21 cellular contexts compared by ENCODE assay signal in the genomic region with DNA sequence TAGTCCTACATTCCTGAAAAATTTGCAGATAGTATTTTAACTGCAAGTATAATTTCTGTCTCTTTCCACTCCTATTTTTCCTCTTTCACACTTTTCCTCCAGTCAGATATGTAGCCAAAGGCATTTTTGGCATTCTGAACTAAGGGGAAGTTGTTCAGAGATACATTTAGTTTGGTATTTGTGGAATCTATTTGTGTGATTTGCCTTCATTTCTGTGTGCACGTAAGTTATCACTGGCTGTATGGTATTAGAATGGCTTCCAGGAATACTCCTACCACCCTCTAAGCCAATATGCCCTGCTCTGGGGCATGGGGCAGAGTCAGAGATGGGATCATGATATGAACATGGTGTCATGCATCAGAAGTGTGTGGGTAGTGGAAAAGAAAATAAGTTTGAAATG.
"Had no signal": no experiment of that assay in that cellular context is flagged by ENCODE, and none has a peak within 500 bp of the region (broad histone marks: within the 10 kb centered on the region; RNA-seq: fewer than 3 reads in every experiment).

No MANE protein-coding gene starts in this region.

- DNase-seq: activated B cell treated with CpG ODN at 0.5 μM for 24 hours; activated CD4-positive, alpha-beta T cell treated with anti-CD3 and anti-CD28 coated beads for 48 hours; activated CD8-positive, alpha-beta T cell treated with anti-CD3 and anti-CD28 coated beads, Interleukin-2, amount 10 ng/mL, durations not matched to agents 7 days and 5 days; activated naive CD4-positive, alpha-beta T cell treated with anti-CD3 and anti-CD28 coated beads for 36 hours; activated T-cell treated with anti-CD3 and anti-CD28 coated beads, Interleukin-2, amount 50 U/mL, for 24 hours; aorta; dermis blood vessel endothelial cell; effector memory CD8-positive, alpha-beta T cell; esophagus squamous epithelium; nucleus accumbens; stimulated activated CD4-positive, alpha-beta T cell treated with anti-CD3 and anti-CD28 coated beads, Interleukin-12 subunit alpha, Interleukin-12 subunit beta, amount 100 ng/mL, for 4 hours; stimulated activated CD4-positive, alpha-beta T cell treated with anti-CD3 and anti-CD28 coated beads, Interleukin-1b, Interleukin-23, amount 100 ng/mL, for 48 hours; stimulated activated naive CD8-positive, alpha-beta T cell treated with anti-CD3 and anti-CD28 coated beads, Interleukin-15, Interleukin-2, amounts not matched to agents 100 U/mL and 50 U/mL, for 24 hours; substantia nigra; T-helper 1 cell; T-helper 9 cell; tibial artery had no signal

- H3K27me3 ChIP-seq: breast epithelium, esophagus squamous epithelium, tibial artery had no signal

- H3K36me3 ChIP-seq: breast epithelium, esophagus squamous epithelium, tibial artery had no signal

- H3K27ac Mint-ChIP-seq: activated B cell treated with CpG ODN at 0.5 μM for 24 hours; activated CD8-positive, alpha-beta T cell treated with anti-CD3 and anti-CD28 coated beads, Interleukin-2, amount 10 ng/mL, durations not matched to agents 7 days and 5 days; activated naive CD4-positive, alpha-beta T cell treated with anti-CD3 and anti-CD28 coated beads for 36 hours; activated T-cell treated with anti-CD3 and anti-CD28 coated beads, Interleukin-2, amount 50 U/mL, for 24 hours; activated T-helper 2 cell treated with anti-CD3 and anti-CD28 coated beads, Interferon-gamma antibody, Interleukin-2, Interleukin-4, amounts not matched to agents 10 μg/mL and 5 μg/mL and 100 μg/mL, durations not matched to agents 14 hours and 24 hours and 36 hours; nephron; progenitor cell of endocrine pancreas had no signal

- H3K4me1 Mint-ChIP-seq: activated B cell treated with CpG ODN at 0.5 μM for 24 hours, nephron had no signal

- H3K27ac ChIP-seq: esophagus squamous epithelium had no signal

- H3K9me3 Mint-ChIP-seq: effector memory CD8-positive, alpha-beta T cell had no signal

- H3K4me3 ChIP-seq: breast epithelium, esophagus squamous epithelium, tibial artery had no signal

- ATAC-seq: activated CD8-positive, alpha-beta T cell treated with anti-CD3 and anti-CD28 coated beads, Interleukin-2, amount 10 ng/mL, durations not matched to agents 7 days and 5 days; effector memory CD8-positive, alpha-beta T cell; stimulated activated naive CD8-positive, alpha-beta T cell treated with anti-CD3 and anti-CD28 coated beads, Interleukin-15, Interleukin-2, amounts not matched to agents 100 U/mL and 50 U/mL, for 24 hours had no signal

- H3K4me1 ChIP-seq: breast epithelium, esophagus squamous epithelium had no signal

- H3K9me3 ChIP-seq: breast epithelium had no signal

- H3K4me3 Mint-ChIP-seq: activated B cell treated with CpG ODN at 0.5 μM for 24 hours; activated CD8-positive, alpha-beta T cell treated with anti-CD3 and anti-CD28 coated beads, Interleukin-2, amount 10 ng/mL, durations not matched to agents 7 days and 5 days; activated naive CD4-positive, alpha-beta T cell treated with anti-CD3 and anti-CD28 coated beads for 36 hours; activated T-cell treated with anti-CD3 and anti-CD28 coated beads, Interleukin-2, amount 50 U/mL, for 24 hours; effector memory CD8-positive, alpha-beta T cell; nephron had no signal

- H3K27me3 Mint-ChIP-seq: activated T-cell treated with anti-CD3 and anti-CD28 coated beads, Interleukin-2, amount 50 U/mL, for 24 hours; effector memory CD8-positive, alpha-beta T cell; progenitor cell of endocrine pancreas had no signal
